ENCODE assay signal across 25 cellular contexts in the genomic region with DNA sequence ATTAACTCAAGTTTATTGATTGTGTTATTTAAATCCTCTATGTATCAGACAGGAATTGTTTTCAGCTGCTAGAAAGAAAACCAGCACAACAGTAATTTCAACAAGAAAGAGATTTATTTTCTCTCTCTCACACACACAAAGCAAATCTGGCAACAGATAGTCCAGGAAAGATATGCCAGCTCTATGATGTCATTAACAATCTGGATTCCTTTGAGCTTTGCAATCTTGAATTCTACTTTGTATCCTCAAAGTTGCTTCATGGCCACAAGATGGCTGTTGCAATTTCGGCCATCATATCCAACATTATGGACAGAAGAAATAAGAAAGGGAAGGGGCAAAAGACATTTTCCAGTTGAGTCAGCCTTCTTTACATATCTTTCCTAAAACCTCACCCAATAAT. TPM values are rescaled to one million over a fixed set of nuclear protein-coding genes. Genes with fewer than 3 reads are reported as not detected.
DNase-seq lines count a peak whose midpoint lies in the region; TF ChIP-seq lines count a peak whose summit lies in the region.
"Had no signal": no experiment of that assay in that cellular context is flagged by ENCODE, and none has a peak within 500 bp of the region (broad histone marks: within the 10 kb centered on the region; RNA-seq: fewer than 3 reads in every experiment).

No MANE protein-coding gene starts in this region.

- H2AFZ ChIP-seq in GM23248: no peak overlapping the region

- DNase-seq in GM23248 (peak; percentile 59), astrocyte of the hippocampus (ENCODE audit: low read depth, low spot score) (peak; percentile 20), fibroblast of the aortic adventitia (ENCODE audit: low read depth) (peak; percentile 31), cerebellar nuclear complex (lab: John Stamatoyannopoulos, UW) (no peak), NCI-H82 (lab: John Stamatoyannopoulos, UW) (no peak)
- no peak for DNase-seq in activated CD8-positive, alpha-beta memory T cell treated with anti-CD3 and anti-CD28 coated beads, Interleukin-2, amount 50 U/mL, for 48 hours
- no peak for DNase-seq in activated CD4-positive, alpha-beta T cell treated with anti-CD3 and anti-CD28 coated beads for 1 hour
- DNase-seq: activated CD4-positive, alpha-beta T cell treated with anti-CD3 and anti-CD28 coated beads for 36 hours; activated effector memory CD4-positive, alpha-beta T cell treated with anti-CD3 and anti-CD28 coated beads, Interleukin-2, amount 50 U/mL, for 16 hours; activated naive CD8-positive, alpha-beta T cell treated with anti-CD3 and anti-CD28 coated beads, Interleukin-2, amount 10 ng/mL, durations not matched to agents 7 days and 5 days; activated T-cell treated with anti-CD3 and anti-CD28 coated beads, Interleukin-2, amount 50 U/mL, for 1 hour; body of pancreas; CD4-positive, alpha-beta T cell; gastrocnemius medialis; hippocampal formation; KG1; naive B cell; NCI-H1436; NCI-H446; psoas muscle; stimulated activated naive CD4-positive, alpha-beta T cell treated with Interleukin-2 at 50 U/mL for 16 hours; T-helper 2 cell; testis had no signal

- 0% methylated on average over 1 of the region's 1 CpG for WGBS in GM23248 (ENCODE audit: low coverage in 1 of 2, low lambda C conversion rate in 2 of 2, missing lambda C conversion rate in 2 of 2), 2 experiments

- H3F3A ChIP-seq in GM23248 (ENCODE audit: insufficient read depth): no peaks in the 10 kb centered on the region

- no peaks in the 10 kb centered on the region for H3K9me3 ChIP-seq in GM23248 (ENCODE audit: low read depth)
- H3K9me3 ChIP-seq: body of pancreas, gastrocnemius medialis, HAP-1, neutrophil, psoas muscle, testis had no signal

- no peaks in the 10 kb centered on the region for H3K9me2 ChIP-seq in GM23248 (ENCODE audit: insufficient read depth)

- no peak overlapping the region for H3K27ac ChIP-seq in GM23248
- H3K27ac ChIP-seq: body of pancreas, gastrocnemius medialis, neutrophil, psoas muscle, testis had no signal

- no peaks in the 10 kb centered on the region for H4K20me1 ChIP-seq in GM23248 (ENCODE audit: insufficient read depth)

- TF ChIP-seq CTCF in fibroblast of the aortic adventitia (IDR thresholded peaks at IDR 0.05; ENCODE audit: insufficient read depth, low read length): no peak

- no peaks in the 10 kb centered on the region for H3K27me3 ChIP-seq in GM23248 (replicated peaks; ENCODE audit: insufficient read depth)
- H3K27me3 ChIP-seq: body of pancreas, gastrocnemius medialis, testis had no signal

- H3K4me1 ChIP-seq in GM23248 (ENCODE audit: insufficient read depth): 0 out of 2 replicates have a peak, but pooled peaks cover 4% of the 10 kb centered on the region
- H3K4me1 ChIP-seq: body of pancreas, gastrocnemius medialis, psoas muscle, testis had no signal

- H3K9ac ChIP-seq in GM23248: no peak overlapping the region

- H3K36me3 ChIP-seq in GM23248 (ENCODE audit: low read depth): no peaks in the 10 kb centered on the region
- H3K36me3 ChIP-seq: gastrocnemius medialis, HAP-1, neutrophil had no signal

- H3K4me3 ChIP-seq in GM23248 (no peak overlapping the region), fibroblast of the aortic adventitia (ENCODE audit: low read depth, low read length) (no peak overlapping the region)
- H3K4me3 ChIP-seq: body of pancreas, gastrocnemius medialis, HAP-1, psoas muscle, testis had no signal

- in situ Hi-C loops in GM23248 (cut with MboI): no loop called here

- no peaks in the 10 kb centered on the region for H3K79me2 ChIP-seq in GM23248 (ENCODE audit: insufficient read depth)

- no peak overlapping the region for H3K4me2 ChIP-seq in GM23248 (ENCODE audit: unreplicated experiment)

RNA-seq across cellular contexts. Expression of gene FMR1, which starts 19.8 kb away (rescaled TPM):
- total RNA-seq in GM23248 (2014; rRNA removed; shearing (Covaris generic)): 14.7 and 24.9 TPM in 2 replicates
- 6.8 TPM in 2 replicates for polyA plus RNA-seq in GM23248 (2016; fragmentation: Nextera tagmentation; extraction: Ambion mirVana)
- 32.1 and 49.6 TPM in 2 replicates for total RNA-seq in fibroblast of the aortic adventitia (ENCODE audit: low replicate concordance)

Comparison
In these comparisons a context has a peak if more than half of its experiments do, and no peak if none do; other contexts are left out.
1. DNase-seq: peak in GM23248 (single experiment), astrocyte of the hippocampus (single experiment) and fibroblast of the aortic adventitia (single experiment); none in cerebellar nuclear complex (0 of 2), activated CD8-positive, alpha-beta memory T cell treated with anti-CD3 and anti-CD28 coated beads, Interleukin-2, amount 50 U/mL, for 48 hours (single experiment), NCI-H82 (single experiment) and activated CD4-positive, alpha-beta T cell treated with anti-CD3 and anti-CD28 coated beads for 1 hour (single experiment).